ENCODE assay signal across 24 cellular contexts in the genomic region with DNA sequence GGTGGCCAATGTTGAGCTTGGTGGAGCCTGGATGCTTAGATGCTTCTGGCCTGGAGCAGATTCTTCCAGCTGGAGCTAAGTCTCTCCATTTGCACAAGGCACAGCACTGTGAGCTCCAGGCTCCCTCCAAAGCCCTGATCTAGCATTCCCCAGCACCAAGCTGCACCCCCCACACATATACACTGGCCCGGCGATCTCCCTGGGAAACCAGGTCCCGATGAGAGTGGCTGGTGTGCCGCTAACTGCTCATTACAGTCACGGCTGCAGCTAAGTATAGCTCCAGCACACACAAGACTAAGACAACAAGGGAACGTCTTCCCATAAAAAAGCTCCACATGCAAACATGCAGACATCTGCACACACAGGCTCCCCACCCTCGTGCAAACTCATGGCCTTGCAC. TPM values are rescaled to one million over a fixed set of nuclear protein-coding genes. Genes with fewer than 3 reads are reported as not detected.
DNase-seq lines count a peak whose midpoint lies in the region; ATAC-seq lines count a peak whose summit lies in the region.
"Had no signal": no experiment of that assay in that cellular context is flagged by ENCODE, and none has a peak within 500 bp of the region (broad histone marks: within the 10 kb centered on the region; RNA-seq: fewer than 3 reads in every experiment).

No MANE protein-coding gene starts in this region.

- DNase-seq in NCI-H748 (lab: John Stamatoyannopoulos, UW; ENCODE audit: unreplicated experiment) (peak; percentile 26), NCI-H748 treated with DMSO at 0.1 percent for 48 hours (lab: John Stamatoyannopoulos, UW) (no peak), COLO668 (lab: John Stamatoyannopoulos, UW; ENCODE audit: unreplicated experiment) (peak; percentile 37), occipital lobe (lab: John Stamatoyannopoulos, UW) (peak; percentile 50)
- DNase-seq in activated naive CD4-positive, alpha-beta T cell treated with anti-CD3 and anti-CD28 coated beads, Interleukin-2, amount 50 U/mL, for 72 hours (ENCODE audit: low spot score in 2 of 2), result no peak
- DNase-seq: CD8-positive, alpha-beta T cell; DMS53; EL; KG1; NCI-H1105 treated with DMSO at 0.1 percent for 48 hours; NCI-H187 treated with DMSO at 0.1 percent for 48 hours; NCI-H2171; NCI-H82; PC-9 had no signal

- no peak overlapping the region for H3K27ac Mint-ChIP-seq in activated naive CD4-positive, alpha-beta T cell treated with anti-CD3 and anti-CD28 coated beads, Interleukin-2, amount 50 U/mL, for 72 hours
- H3K27ac Mint-ChIP-seq: B cell; CD8-positive, alpha-beta T cell had no signal

- ATAC-seq in activated naive CD4-positive, alpha-beta T cell treated with anti-CD3 and anti-CD28 coated beads, Interleukin-2, amount 50 U/mL, for 72 hours, result no peak
- ATAC-seq in HG02642 (IDR thresholded peaks at IDR 0.05; ENCODE audit: poor library complexity, unreplicated experiment), result no peak
- no peak for ATAC-seq in GM18861 (IDR thresholded peaks at IDR 0.05; ENCODE audit: unreplicated experiment)
- ATAC-seq: CD8-positive, alpha-beta T cell; GM12878 had no signal

- H3K27ac ChIP-seq in cingulate gyrus (ENCODE audit: low read depth, low read length), result peak overlapping the region; percentile 3
- H3K27ac ChIP-seq: PC-9, RWPE1, SJSA1 had no signal

- no peaks in the 10 kb centered on the region for H3K36me3 Mint-ChIP-seq in activated naive CD4-positive, alpha-beta T cell treated with anti-CD3 and anti-CD28 coated beads, Interleukin-2, amount 50 U/mL, for 72 hours
- H3K36me3 Mint-ChIP-seq: CD8-positive, alpha-beta T cell had no signal

- H3K9me3 Mint-ChIP-seq in activated naive CD4-positive, alpha-beta T cell treated with anti-CD3 and anti-CD28 coated beads, Interleukin-2, amount 50 U/mL, for 72 hours, result no peaks in the 10 kb centered on the region
- H3K9me3 Mint-ChIP-seq: CD8-positive, alpha-beta T cell had no signal

RNA-seq across cellular contexts. Expression of gene KCNC1, which starts 17.6 kb away (rescaled TPM):
- total RNA-seq in occipital lobe, result 7.3 TPM
- not detected for total RNA-seq in activated naive CD4-positive, alpha-beta T cell treated with anti-CD3 and anti-CD28 coated beads, Interleukin-2, amount 50 U/mL, for 72 hours
- total RNA-seq: A172; B cell; CD8-positive, alpha-beta T cell; GM12878; H4; NCI-H460; PC-9; SJSA1 had no signal

RNA-seq across cellular contexts. Expression of gene MYOD1, which starts 32.8 kb away (rescaled TPM):
- total RNA-seq in occipital lobe, result not detected
- not detected for total RNA-seq in activated naive CD4-positive, alpha-beta T cell treated with anti-CD3 and anti-CD28 coated beads, Interleukin-2, amount 50 U/mL, for 72 hours
- total RNA-seq: A172; B cell; CD8-positive, alpha-beta T cell; GM12878; H4; PC-9; SJSA1 had no signal

Comparison
In these comparisons a context has a peak if more than half of its experiments do, and no peak if none do; other contexts are left out.
1. DNase-seq: peak in NCI-H748 (single experiment), COLO668 (single experiment) and occipital lobe (single experiment); none in NCI-H748 treated with DMSO at 0.1 percent for 48 hours (single experiment) and activated naive CD4-positive, alpha-beta T cell treated with anti-CD3 and anti-CD28 coated beads, Interleukin-2, amount 50 U/mL, for 72 hours (0 of 2).